In the genomic region with DNA sequence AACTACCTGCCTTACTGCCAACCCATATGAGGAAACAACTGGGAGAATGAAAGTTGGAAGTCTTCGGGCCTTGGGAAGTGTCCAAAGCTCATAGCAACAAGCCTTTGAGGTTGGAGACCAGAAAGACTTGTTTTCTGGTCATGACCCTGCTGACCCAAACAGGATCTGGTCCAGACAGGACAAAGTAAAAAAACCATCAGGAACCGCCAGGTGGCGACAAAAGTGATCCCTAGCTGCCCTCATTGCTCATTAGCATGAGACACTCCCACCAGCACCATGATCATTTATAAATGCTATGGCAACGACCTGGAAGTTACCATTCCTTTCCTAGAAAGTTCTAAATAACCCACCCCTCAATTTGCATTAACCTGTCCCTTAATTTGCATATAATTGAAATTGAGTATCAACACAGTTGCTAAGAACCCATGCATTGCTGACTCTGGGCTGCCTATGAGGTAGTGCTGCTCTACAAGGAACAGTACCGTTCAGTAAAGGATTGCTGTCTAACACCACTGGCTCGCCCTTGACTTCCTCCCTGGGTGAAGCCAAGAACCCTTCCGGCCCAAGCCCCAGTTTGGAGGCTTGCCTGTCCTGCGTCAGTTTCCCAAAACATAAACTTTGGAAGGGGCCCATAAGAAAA, we compare ENCODE assay signal across 9 cellular contexts.
A peak's percentile ranks its signal among the peaks of the same experiment; 100 is the strongest.
DNase-seq lines count a peak whose midpoint lies in the region; ATAC-seq and TF ChIP-seq lines count a peak whose summit lies in the region.
"Had no signal": no experiment of that assay in that cellular context is flagged by ENCODE, and none has a peak within 500 bp of the region (broad histone marks: within the 10 kb centered on the region; RNA-seq: fewer than 3 reads in every experiment).

No MANE protein-coding gene starts in this region.

- no peaks in the 10 kb centered on the region for H3K27me3 Mint-ChIP-seq in activated naive CD8-positive, alpha-beta T cell treated with anti-CD3 and anti-CD28 coated beads, Interleukin-2, amount 50 U/mL, for 24 hours
- H3K27me3 Mint-ChIP-seq in activated naive CD8-positive, alpha-beta T cell treated with anti-CD3 and anti-CD28 coated beads for 36 hours: no peaks in the 10 kb centered on the region

- TF ChIP-seq EP300 in Ishikawa (IDR thresholded peaks at IDR 0.05; ENCODE audit: borderline replicate concordance): peak; percentile 20; the same call in 1 of the 2 replicates

- H3K27ac Mint-ChIP-seq in activated naive CD8-positive, alpha-beta T cell treated with anti-CD3 and anti-CD28 coated beads, Interleukin-2, amount 50 U/mL, for 24 hours: no peak overlapping the region
- no peak overlapping the region for H3K27ac Mint-ChIP-seq in activated naive CD8-positive, alpha-beta T cell treated with anti-CD3 and anti-CD28 coated beads for 36 hours
- H3K27ac Mint-ChIP-seq: stimulated activated naive CD8-positive, alpha-beta T cell treated with anti-CD3 and anti-CD28 coated beads, Interleukin-15, Interleukin-2, amounts not matched to agents 100 ng/mL and 50 ng/mL, for 24 hours had no signal

- no peaks in the 10 kb centered on the region for H3K36me3 Mint-ChIP-seq in activated naive CD8-positive, alpha-beta T cell treated with anti-CD3 and anti-CD28 coated beads, Interleukin-2, amount 50 U/mL, for 24 hours (ENCODE audit: low read depth)
- no peaks in the 10 kb centered on the region for H3K36me3 Mint-ChIP-seq in activated naive CD8-positive, alpha-beta T cell treated with anti-CD3 and anti-CD28 coated beads for 36 hours

- no peaks in the 10 kb centered on the region for H3K4me1 Mint-ChIP-seq in activated naive CD8-positive, alpha-beta T cell treated with anti-CD3 and anti-CD28 coated beads, Interleukin-2, amount 50 U/mL, for 24 hours
- H3K4me1 Mint-ChIP-seq in activated naive CD8-positive, alpha-beta T cell treated with anti-CD3 and anti-CD28 coated beads for 36 hours: no peaks in the 10 kb centered on the region

- no peak for ATAC-seq in activated naive CD8-positive, alpha-beta T cell treated with anti-CD3 and anti-CD28 coated beads, Interleukin-2, amount 50 U/mL, for 24 hours
- ATAC-seq in GM19452 (IDR thresholded peaks at IDR 0.05; ENCODE audit: unreplicated experiment) (no peak), GM18868 (IDR thresholded peaks at IDR 0.05; ENCODE audit: unreplicated experiment) (no peak), GM18505 (IDR thresholded peaks at IDR 0.05; ENCODE audit: unreplicated experiment) (no peak)

- peak; percentile 63 for TF ChIP-seq RAD21 in Ishikawa (IDR thresholded peaks at IDR 0.05; ENCODE audit: low read depth)

- TF ChIP-seq POLR2A in GM18505 (IDR thresholded peaks at IDR 0.05; ENCODE audit: borderline replicate concordance, extremely low read depth, insufficient read depth, insufficient read length): no peak

- no peaks in the 10 kb centered on the region for H3K9me3 Mint-ChIP-seq in activated naive CD8-positive, alpha-beta T cell treated with anti-CD3 and anti-CD28 coated beads, Interleukin-2, amount 50 U/mL, for 24 hours
- H3K9me3 Mint-ChIP-seq in activated naive CD8-positive, alpha-beta T cell treated with anti-CD3 and anti-CD28 coated beads for 36 hours: no peaks in the 10 kb centered on the region
- H3K9me3 Mint-ChIP-seq: stimulated activated naive CD8-positive, alpha-beta T cell treated with anti-CD3 and anti-CD28 coated beads, Interleukin-15, Interleukin-2, amounts not matched to agents 100 ng/mL and 50 ng/mL, for 24 hours had no signal

- no peak overlapping the region for H3K4me3 Mint-ChIP-seq in activated naive CD8-positive, alpha-beta T cell treated with anti-CD3 and anti-CD28 coated beads, Interleukin-2, amount 50 U/mL, for 24 hours
- H3K4me3 Mint-ChIP-seq in activated naive CD8-positive, alpha-beta T cell treated with anti-CD3 and anti-CD28 coated beads for 36 hours: no peak overlapping the region
- H3K4me3 Mint-ChIP-seq: stimulated activated naive CD8-positive, alpha-beta T cell treated with anti-CD3 and anti-CD28 coated beads, Interleukin-15, Interleukin-2, amounts not matched to agents 100 ng/mL and 50 ng/mL, for 24 hours had no signal

- DNase-seq in activated naive CD8-positive, alpha-beta T cell treated with anti-CD3 and anti-CD28 coated beads, Interleukin-2, amount 50 U/mL, for 24 hours: peak; percentile 44
- no peak for DNase-seq in activated naive CD8-positive, alpha-beta T cell treated with anti-CD3 and anti-CD28 coated beads for 36 hours
- peak; percentile 25 to 31 for DNase-seq in activated CD4-positive, alpha-beta T cell treated with anti-CD3 and anti-CD28 coated beads, Interleukin-2, amount 50 U/mL, for 4 hours
- peak; percentile 43 for DNase-seq in germinal center (ENCODE audit: low spot score)

TF ChIP-seq in Ishikawa, 13 proteins besides CTCF, POLR2A, EP300 and RAD21:
- TF ChIP-seq CEBPB (IDR thresholded peaks at IDR 0.05) (no peak), TEAD4 (IDR thresholded peaks at IDR 0.05) (peak; percentile 29; the same call in 1 of the 2 replicates), CREB1 (IDR thresholded peaks at IDR 0.05; ENCODE audit: low read depth) (no peak), EGR1 (IDR thresholded peaks at IDR 0.05) (no peak), USF1 (IDR thresholded peaks at IDR 0.05) (no peak), FOXM1 (IDR thresholded peaks at IDR 0.05; ENCODE audit: borderline replicate concordance, low read depth) (no peak), REST (IDR thresholded peaks at IDR 0.05; ENCODE audit: low read depth) (no peak), TCF12 (IDR thresholded peaks at IDR 0.05; ENCODE audit: low read depth) (peak; percentile 48; the same call in 1 of the 2 replicates), TAF1 (IDR thresholded peaks at IDR 0.05; ENCODE audit: low read depth) (no peak), YY1 (IDR thresholded peaks at IDR 0.05; ENCODE audit: low read depth) (no peak), ZBTB7A (IDR thresholded peaks at IDR 0.05; ENCODE audit: low read depth) (no peak), NFIC (IDR thresholded peaks at IDR 0.05) (peak; percentile 74)
- TF ChIP-seq, protein P1, sequence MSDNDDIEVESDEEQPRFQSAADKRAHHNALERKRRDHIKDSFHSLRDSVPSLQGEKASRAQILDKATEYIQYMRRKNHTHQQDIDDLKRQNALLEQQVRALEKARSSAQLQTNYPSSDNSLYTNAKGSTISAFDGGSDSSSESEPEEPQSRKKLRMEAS (IDR thresholded peaks at IDR 0.05): 0 out of 2 replicates have a peak, but pooled peaks have one; percentile 26
